In genomic region chr19:15666883-15667282, GRCh38 we compare ENCODE assay signal across 26 cellular contexts. TPM values are rescaled to one million over a fixed set of nuclear protein-coding genes. Genes with fewer than 3 reads are reported as not detected.
"Had no signal": no experiment of that assay in that cellular context is flagged by ENCODE, and none has a peak within 500 bp of the region (broad histone marks: within the 10 kb centered on the region; RNA-seq: fewer than 3 reads in every experiment).

No MANE protein-coding gene starts in this region.

- H3K27me3 ChIP-seq: body of pancreas, foreskin keratinocyte, hepatocyte, right atrium auricular region, tibial nerve, vagina had no signal

- H3K27me3 Mint-ChIP-seq: progenitor cell of endocrine pancreas had no signal

- H3K4me1 ChIP-seq: body of pancreas, foreskin keratinocyte, right atrium auricular region, tibial nerve had no signal

- ATAC-seq: activated CD8-positive, alpha-beta T cell treated with anti-CD3 and anti-CD28 coated beads, Interleukin-2, amount 10 ng/mL, durations not matched to agents 7 days and 5 days; activated T-cell treated with anti-CD3 and anti-CD28 coated beads, Interleukin-2, amount 50 U/mL, for 4 hours; body of pancreas; foreskin keratinocyte; stimulated activated naive CD8-positive, alpha-beta T cell treated with anti-CD3 and anti-CD28 coated beads, Interleukin-15, Interleukin-2, amounts not matched to agents 100 U/mL and 50 U/mL, for 24 hours; WTC11 had no signal

- DNase-seq: activated CD4-positive, alpha-beta T cell treated with anti-CD3 and anti-CD28 coated beads for 48 hours; activated CD8-positive, alpha-beta T cell treated with anti-CD3 and anti-CD28 coated beads, Interleukin-2, amount 10 ng/mL, durations not matched to agents 7 days and 5 days; activated naive CD4-positive, alpha-beta T cell treated with anti-CD3 and anti-CD28 coated beads for 36 hours; activated T-cell treated with anti-CD3 and anti-CD28 coated beads, Interleukin-2, amount 50 U/mL, for 4 hours; body of pancreas; caudate nucleus; endodermal cell; foreskin keratinocyte; islet precursor cell; stimulated activated naive CD8-positive, alpha-beta T cell treated with anti-CD3 and anti-CD28 coated beads, Interleukin-15, Interleukin-2, amounts not matched to agents 100 U/mL and 50 U/mL, for 24 hours had no signal

- H3K27ac ChIP-seq: body of pancreas, epithelial cell of prostate, foreskin keratinocyte, hepatocyte, right atrium auricular region, tibial nerve, vagina had no signal

- H3K4me1 Mint-ChIP-seq: endodermal cell, mesothelial cell of epicardium, WTC11 had no signal

- H3K36me3 ChIP-seq: right atrium auricular region, tibial nerve, vagina had no signal

- H3K4me2 ChIP-seq: hepatocyte had no signal

- H3K27ac Mint-ChIP-seq: activated CD8-positive, alpha-beta T cell treated with anti-CD3 and anti-CD28 coated beads, Interleukin-2, amount 10 ng/mL, durations not matched to agents 7 days and 5 days; activated naive CD4-positive, alpha-beta T cell treated with anti-CD3 and anti-CD28 coated beads for 36 hours; endodermal cell; mesothelial cell of epicardium; progenitor cell of endocrine pancreas; T-helper 1 cell treated with Interleukin-12 subunit alpha and Interleukin-12 subunit beta and Interleukin-4 antibody, amounts not matched to agents 30 μg/mL and 1 μg/mL, for 36 hours; WTC11 had no signal

- H3K9me3 ChIP-seq: body of pancreas, right atrium auricular region, tibial nerve, vagina had no signal

- H3K4me3 Mint-ChIP-seq: activated CD8-positive, alpha-beta T cell treated with anti-CD3 and anti-CD28 coated beads, Interleukin-2, amount 10 ng/mL, durations not matched to agents 7 days and 5 days; activated naive CD4-positive, alpha-beta T cell treated with anti-CD3 and anti-CD28 coated beads for 36 hours; activated T-cell treated with anti-CD3 and anti-CD28 coated beads, Interleukin-2, amount 50 U/mL, for 4 hours; endodermal cell; mesothelial cell of epicardium; T-helper 1 cell treated with Interleukin-12 subunit alpha and Interleukin-12 subunit beta and Interleukin-4 antibody, amounts not matched to agents 30 μg/mL and 1 μg/mL, for 36 hours; WTC11 had no signal

- H3K4me3 ChIP-seq: body of pancreas, hepatocyte, right atrium auricular region, tibial nerve, vagina had no signal

- H3K36me3 Mint-ChIP-seq: mesothelial cell of epicardium had no signal

- H2AFZ ChIP-seq: hepatocyte had no signal

- H3K9me3 Mint-ChIP-seq: activated naive CD4-positive, alpha-beta T cell treated with anti-CD3 and anti-CD28 coated beads for 36 hours; activated T-cell treated with anti-CD3 and anti-CD28 coated beads, Interleukin-2, amount 50 U/mL, for 4 hours; T-helper 1 cell treated with Interleukin-12 subunit alpha and Interleukin-12 subunit beta and Interleukin-4 antibody, amounts not matched to agents 30 μg/mL and 1 μg/mL, for 36 hours had no signal

- H3K79me2 ChIP-seq: hepatocyte had no signal

RNA-seq across cellular contexts. Expression of gene CYP4F12, which starts 6.0 kb away (rescaled TPM):
- total RNA-seq: activated CD8-positive, alpha-beta T cell treated with anti-CD3 and anti-CD28 coated beads, Interleukin-2, amount 10 ng/mL, durations not matched to agents 7 days and 5 days; activated naive CD4-positive, alpha-beta T cell treated with anti-CD3 and anti-CD28 coated beads for 36 hours; activated T-cell treated with anti-CD3 and anti-CD28 coated beads, Interleukin-2, amount 50 U/mL, for 4 hours; endodermal cell; fibroblast of lung; lung microvascular endothelial cell; mesothelial cell of epicardium; myocyte; progenitor cell of endocrine pancreas; WTC11 had no signal
- polyA plus RNA-seq: fibroblast of lung, neural cell had no signal

RNA-seq across cellular contexts. Expression of gene CYP4F3, which starts 26.2 kb away (rescaled TPM):
- total RNA-seq: activated CD8-positive, alpha-beta T cell treated with anti-CD3 and anti-CD28 coated beads, Interleukin-2, amount 10 ng/mL, durations not matched to agents 7 days and 5 days; endodermal cell; fibroblast of lung; lung microvascular endothelial cell; mesothelial cell of epicardium; myocyte; progenitor cell of endocrine pancreas had no signal
- polyA plus RNA-seq: fibroblast of lung, neural cell had no signal

RNA-seq across cellular contexts. Expression of gene CYP4F8, which starts 51.9 kb away (rescaled TPM):
- total RNA-seq: activated CD8-positive, alpha-beta T cell treated with anti-CD3 and anti-CD28 coated beads, Interleukin-2, amount 10 ng/mL, durations not matched to agents 7 days and 5 days; activated naive CD4-positive, alpha-beta T cell treated with anti-CD3 and anti-CD28 coated beads for 36 hours; activated T-cell treated with anti-CD3 and anti-CD28 coated beads, Interleukin-2, amount 50 U/mL, for 4 hours; endodermal cell; fibroblast of lung; foreskin keratinocyte; hepatocyte; left lobe of liver; lung microvascular endothelial cell; mesothelial cell of epicardium; myocyte; omental fat pad; progenitor cell of endocrine pancreas; right atrium auricular region; skeletal muscle tissue; tibial nerve; WTC11 had no signal
- polyA plus RNA-seq: fibroblast of lung, foreskin keratinocyte, hepatocyte, neural cell had no signal
